ENCODE assay signal across 8 cellular contexts in genomic region chr12:92139634-92140555, GRCh38. TPM values are rescaled to one million over a fixed set of nuclear protein-coding genes. Genes with fewer than 3 reads are reported as not detected.
A peak's percentile ranks its signal among the peaks of the same experiment; 100 is the strongest.
DNase-seq lines count a peak whose midpoint lies in the region; ATAC-seq and TF ChIP-seq lines count a peak whose summit lies in the region.

No MANE protein-coding gene starts in this region.

- 21% methylated on average over 4 of the region's 4 CpGs for WGBS in lower leg skin, 2 donors

- peaks cover 37% of the 10 kb centered on the region for H3K36me3 ChIP-seq in left ventricle myocardium inferior
- H3K36me3 ChIP-seq in uterus, result no peaks in the 10 kb centered on the region

- H3K4me3 Mint-ChIP-seq in activated naive CD8-positive, alpha-beta T cell treated with anti-CD3 and anti-CD28 coated beads, Interleukin-2, amount 50 U/mL, for 24 hours, result peak overlapping the region; percentile 99

- H3K4me3 ChIP-seq in left ventricle myocardium inferior (peak overlapping the region; percentile 97), lower leg skin (ENCODE audit: low read depth, poor library complexity, severe bottlenecking) (peak overlapping the region; percentile 11), uterus (peak overlapping the region; percentile 84 to 93)

- H3K9me3 ChIP-seq in left ventricle myocardium inferior (replicated peaks), result no peaks in the 10 kb centered on the region
- H3K9me3 ChIP-seq in uterus, result no peaks in the 10 kb centered on the region

- intact Hi-C loops in left ventricle myocardium inferior (cut with micrococcal nuclease) (loop anchor here (5.0 to 10.0 kb wide), 3 partner anchors 328 to 755 kb away; no protein-coding TSS in a partner anchor), cardiac septum (cut with DNase I) (loop anchor here (5.0 to 10.0 kb wide), 5 partner anchors 138 to 533 kb away; no protein-coding TSS in a partner anchor), lower leg skin (cut with DNase I; ENCODE audit: low total_unique reads) (loop anchor here (5.0 to 10.0 kb wide), 3 partner anchors 325 to 758 kb away; no protein-coding TSS in a partner anchor), uterus (cut with DNase I; ENCODE audit: low total_unique reads) (loop anchor here (10.0 kb wide), 1 partner anchor 755 kb away; no protein-coding TSS in a partner anchor)

- TF ChIP-seq CTCF in left ventricle myocardium inferior (IDR thresholded peaks at IDR 0.05; ENCODE audit: borderline replicate concordance), result no peak
- TF ChIP-seq CTCF in lower leg skin (IDR thresholded peaks at IDR 0.05), result no peak
- TF ChIP-seq CTCF in uterus (IDR thresholded peaks at IDR 0.05), result no peak

- H3K27ac ChIP-seq in left ventricle myocardium inferior (replicated peaks) (peak overlapping the region; percentile 98), uterus (peak overlapping the region; percentile 98 to 99)

- no peak for ATAC-seq in activated naive CD8-positive, alpha-beta T cell treated with anti-CD3 and anti-CD28 coated beads, Interleukin-2, amount 50 U/mL, for 24 hours
- ATAC-seq in GM21381 (IDR thresholded peaks at IDR 0.05; ENCODE audit: unreplicated experiment), result no peak
- ATAC-seq in GM18868 (IDR thresholded peaks at IDR 0.05; ENCODE audit: unreplicated experiment), result no peak

- H3K27ac Mint-ChIP-seq in activated naive CD8-positive, alpha-beta T cell treated with anti-CD3 and anti-CD28 coated beads, Interleukin-2, amount 50 U/mL, for 24 hours, result peak overlapping the region; percentile 90

- no peak for DNase-seq in left ventricle myocardium inferior
- DNase-seq in cardiac septum (ENCODE audit: low spot score), result no peak
- DNase-seq in activated naive CD8-positive, alpha-beta T cell treated with anti-CD3 and anti-CD28 coated beads, Interleukin-2, amount 50 U/mL, for 24 hours, result no peak
- no peak for DNase-seq in lower leg skin (ENCODE audit: low spot score in 2 of 2)
- DNase-seq in uterus, result no peak
- DNase-seq in GM03348 (ENCODE audit: low spot score), result no peak

- peaks cover 75% of the 10 kb centered on the region for H3K36me3 Mint-ChIP-seq in activated naive CD8-positive, alpha-beta T cell treated with anti-CD3 and anti-CD28 coated beads, Interleukin-2, amount 50 U/mL, for 24 hours (ENCODE audit: low read depth)

- no peaks in the 10 kb centered on the region for H3K27me3 ChIP-seq in left ventricle myocardium inferior (ENCODE audit: low read depth)
- H3K27me3 ChIP-seq in uterus, result no peaks in the 10 kb centered on the region

- no peaks in the 10 kb centered on the region for H3K9me3 Mint-ChIP-seq in activated naive CD8-positive, alpha-beta T cell treated with anti-CD3 and anti-CD28 coated beads, Interleukin-2, amount 50 U/mL, for 24 hours

- TF ChIP-seq POLR2A in lower leg skin (IDR thresholded peaks at IDR 0.05) (no peak), uterus (IDR thresholded peaks at IDR 0.05) (no peak)

- H3K4me1 ChIP-seq in left ventricle myocardium inferior, result peaks cover 97% of the 10 kb centered on the region
- H3K4me1 ChIP-seq in uterus, result peaks cover 0 to 5% of the 10 kb centered on the region in 2 donors

- H3K27me3 Mint-ChIP-seq in activated naive CD8-positive, alpha-beta T cell treated with anti-CD3 and anti-CD28 coated beads, Interleukin-2, amount 50 U/mL, for 24 hours, result no peaks in the 10 kb centered on the region

- H3K4me1 Mint-ChIP-seq in activated naive CD8-positive, alpha-beta T cell treated with anti-CD3 and anti-CD28 coated beads, Interleukin-2, amount 50 U/mL, for 24 hours, result peaks cover 53% of the 10 kb centered on the region

RNA-seq across cellular contexts. Expression of gene BTG1, which starts 5.8 kb away (rescaled TPM):
- total RNA-seq in left ventricle myocardium inferior (79.4 TPM), cardiac septum (72.8 TPM), lower leg skin (100 to 1,000 TPM; 113 to 250 (median 182) TPM), uterus (100 to 1,000 TPM in 1 of 4 donors, 10 to 100 TPM in 3; 40.4 to 214 (median 70.1) TPM)

Comparison
In these comparisons a context has a peak if more than half of its experiments do, and no peak if none do; other contexts are left out.
1. H3K4me3 ChIP-seq: peak in every context shown above with its lines; median percentile 97 in left ventricle myocardium inferior; 88 in uterus; 11 in lower leg skin.